In the genomic region with DNA sequence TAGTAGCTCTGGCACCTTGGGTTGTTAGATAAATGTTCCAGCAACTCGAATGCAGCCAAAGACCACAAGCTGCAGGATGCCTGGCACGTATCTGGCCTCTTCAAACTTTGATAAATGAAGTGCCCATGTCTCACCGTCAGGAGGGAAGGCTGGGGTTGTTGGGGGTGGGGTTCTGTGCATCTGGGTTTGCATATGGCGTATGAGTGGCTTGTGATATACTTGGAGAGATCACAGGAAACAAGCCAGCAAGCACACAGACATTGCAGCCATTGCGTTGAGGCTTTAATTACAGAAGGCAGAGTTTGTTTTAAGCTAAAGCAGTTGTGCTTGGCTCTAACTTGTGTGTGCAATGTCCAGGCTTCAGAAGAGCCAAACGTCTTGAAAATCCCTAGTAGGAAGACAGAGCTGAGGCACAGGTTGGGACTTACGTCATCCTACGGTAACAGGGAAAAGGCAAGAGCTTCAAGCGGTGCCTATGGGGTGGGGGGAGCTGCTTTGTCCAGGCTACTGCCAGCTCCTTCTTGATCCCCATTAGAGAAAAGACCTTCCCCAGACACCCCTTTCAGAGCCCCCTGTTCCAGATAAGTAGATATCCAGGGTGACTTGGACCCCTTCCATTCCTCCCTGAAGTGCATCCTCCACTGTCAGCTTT, we compare ENCODE assay signal across 1 cellular context.
TF ChIP-seq lines count a peak whose summit lies in the region.

No MANE protein-coding gene starts in this region.

TF ChIP-seq in HCT116, 20 proteins besides CTCF, POLR2A, EP300 and RAD21 (continued from another document):
- TF ChIP-seq, protein P1, sequence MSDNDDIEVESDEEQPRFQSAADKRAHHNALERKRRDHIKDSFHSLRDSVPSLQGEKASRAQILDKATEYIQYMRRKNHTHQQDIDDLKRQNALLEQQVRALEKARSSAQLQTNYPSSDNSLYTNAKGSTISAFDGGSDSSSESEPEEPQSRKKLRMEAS (IDR thresholded peaks at IDR 0.05): no peak
- TF ChIP-seq, protein P2, sequence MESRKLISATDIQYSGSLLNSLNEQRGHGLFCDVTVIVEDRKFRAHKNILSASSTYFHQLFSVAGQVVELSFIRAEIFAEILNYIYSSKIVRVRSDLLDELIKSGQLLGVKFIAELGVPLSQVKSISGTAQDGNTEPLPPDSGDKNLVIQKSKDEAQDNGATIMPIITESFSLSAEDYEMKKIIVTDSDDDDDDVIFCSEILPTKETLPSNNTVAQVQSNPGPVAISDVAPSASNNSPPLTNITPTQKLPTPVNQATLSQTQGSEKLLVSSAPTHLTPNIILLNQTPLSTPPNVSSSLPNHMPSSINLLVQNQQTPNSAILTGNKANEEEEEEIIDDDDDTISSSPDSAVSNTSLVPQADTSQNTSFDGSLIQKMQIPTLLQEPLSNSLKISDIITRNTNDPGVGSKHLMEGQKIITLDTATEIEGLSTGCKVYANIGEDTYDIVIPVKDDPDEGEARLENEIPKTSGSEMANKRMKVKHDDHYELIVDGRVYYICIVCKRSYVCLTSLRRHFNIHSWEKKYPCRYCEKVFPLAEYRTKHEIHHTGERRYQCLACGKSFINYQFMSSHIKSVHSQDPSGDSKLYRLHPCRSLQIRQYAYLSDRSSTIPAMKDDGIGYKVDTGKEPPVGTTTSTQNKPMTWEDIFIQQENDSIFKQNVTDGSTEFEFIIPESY (IDR thresholded peaks at IDR 0.05; ENCODE audit: extremely low read depth, insufficient replicate concordance, low read length): no peak
- TF ChIP-seq CBX3 (IDR thresholded peaks at IDR 0.05; ENCODE audit: low read depth) (no peak), EZH2 (IDR thresholded peaks at IDR 0.05) (no peak)
